In genomic region chr14:92389598-92390126, GRCh38 we compare ENCODE assay signal across 13 cellular contexts.
"Had no signal": no experiment of that assay in that cellular context is flagged by ENCODE, and none has a peak within 500 bp of the region (broad histone marks: within the 10 kb centered on the region; RNA-seq: fewer than 3 reads in every experiment).

No MANE protein-coding gene starts in this region.

- H3K9me3 Mint-ChIP-seq: activated B cell treated with CpG ODN at 0.5 μM for 24 hours; activated CD4-positive, alpha-beta T cell treated with anti-CD3 and anti-CD28 coated beads, Interleukin-2, amount 10 ng/mL, durations not matched to agents 7 days and 5 days; natural killer cell treated with Interleukin-12 subunit alpha and Interleukin-12 subunit beta and Interleukin-15 and Interleukin-18, amount 100 ng/mL, for 72 hours had no signal

- ATAC-seq: foreskin keratinocyte, psoas muscle, right lobe of liver had no signal

- H3K4me1 ChIP-seq: colonic mucosa, foreskin keratinocyte, psoas muscle, transverse colon had no signal

- H3K27ac ChIP-seq: ascending aorta, colonic mucosa, foreskin keratinocyte, psoas muscle, right lobe of liver, transverse colon had no signal

- H3K36me3 Mint-ChIP-seq: natural killer cell treated with Interleukin-12 subunit alpha and Interleukin-12 subunit beta and Interleukin-15 and Interleukin-18, amount 100 ng/mL, for 72 hours had no signal

- H3K27ac Mint-ChIP-seq: activated B cell treated with CpG ODN at 0.5 μM for 24 hours; activated CD4-positive, alpha-beta T cell treated with anti-CD3 and anti-CD28 coated beads, Interleukin-2, amount 10 ng/mL, durations not matched to agents 7 days and 5 days had no signal

- H3K9me3 ChIP-seq: ascending aorta, colonic mucosa, psoas muscle, right lobe of liver, transverse colon had no signal

- H3K4me3 Mint-ChIP-seq: activated B cell treated with CpG ODN at 0.5 μM for 24 hours; activated CD4-positive, alpha-beta T cell treated with anti-CD3 and anti-CD28 coated beads, Interleukin-2, amount 10 ng/mL, durations not matched to agents 7 days and 5 days; natural killer cell treated with Interleukin-12 subunit alpha and Interleukin-12 subunit beta and Interleukin-15 and Interleukin-18, amount 100 ng/mL, for 72 hours had no signal

- H3K27me3 ChIP-seq: ascending aorta, colonic mucosa, right lobe of liver, transverse colon had no signal

- H3K36me3 ChIP-seq: ascending aorta, colonic mucosa, right lobe of liver, transverse colon had no signal

- DNase-seq: activated B cell treated with CpG ODN at 0.5 μM for 24 hours; activated CD4-positive, alpha-beta T cell treated with anti-CD3 and anti-CD28 coated beads, Interleukin-2, amount 10 ng/mL, durations not matched to agents 7 days and 5 days; activated gamma-delta T cell; colonic mucosa; foreskin keratinocyte; psoas muscle; right lobe of liver; stimulated activated CD4-positive, alpha-beta T cell treated with anti-CD3 and anti-CD28 coated beads, Interleukin-1b, Interleukin-23, amount 100 ng/mL, for 48 hours; stimulated activated naive CD4-positive, alpha-beta T cell; substantia nigra; transverse colon had no signal

- H3K27me3 Mint-ChIP-seq: activated CD4-positive, alpha-beta T cell treated with anti-CD3 and anti-CD28 coated beads, Interleukin-2, amount 10 ng/mL, durations not matched to agents 7 days and 5 days; natural killer cell treated with Interleukin-12 subunit alpha and Interleukin-12 subunit beta and Interleukin-15 and Interleukin-18, amount 100 ng/mL, for 72 hours had no signal

- H3K4me3 ChIP-seq: ascending aorta, colonic mucosa, psoas muscle, right lobe of liver, transverse colon had no signal

- H3K4me1 Mint-ChIP-seq: activated B cell treated with CpG ODN at 0.5 μM for 24 hours; activated CD4-positive, alpha-beta T cell treated with anti-CD3 and anti-CD28 coated beads, Interleukin-2, amount 10 ng/mL, durations not matched to agents 7 days and 5 days had no signal
